Comparison of ENCODE assay signal across 29 cellular contexts in genomic region chr6:34606477-34607130, GRCh38. TPM values are rescaled to one million over a fixed set of nuclear protein-coding genes. Genes with fewer than 3 reads are reported as not detected.
"Had no signal": no experiment of that assay in that cellular context is flagged by ENCODE, and none has a peak within 500 bp of the region (broad histone marks: within the 10 kb centered on the region; RNA-seq: fewer than 3 reads in every experiment).

No MANE protein-coding gene starts in this region.

- H3K36me3 ChIP-seq: colonic mucosa, prostate gland had no signal

- H3K4me1 ChIP-seq: colonic mucosa had no signal

- H3K4me3 Mint-ChIP-seq: dendritic cell treated with granulocyte-macrophage colony-stimulating factor and Interleukin-4, amounts not matched to agents 40 ng/mL and 50 ng/mL, for 4 days; naive thymus-derived CD8-positive, alpha-beta T cell; nephron progenitor cell; stimulated activated memory B cell treated with anti-CD40 and anti-IgM and Interleukin-4, amounts not matched to agents 10 μg/mL and 1 μg/mL and 100 μg/mL, for 72 hours; type B pancreatic cell had no signal

- H3K27me3 Mint-ChIP-seq: dendritic cell treated with granulocyte-macrophage colony-stimulating factor and Interleukin-4, amounts not matched to agents 40 ng/mL and 50 ng/mL, for 4 days; naive thymus-derived CD8-positive, alpha-beta T cell; stimulated activated memory B cell treated with anti-CD40 and anti-IgM and Interleukin-4, amounts not matched to agents 10 μg/mL and 1 μg/mL and 100 μg/mL, for 72 hours; type B pancreatic cell had no signal

- H3K27me3 ChIP-seq: colonic mucosa, esophagus muscularis mucosa, foreskin keratinocyte, gastroesophageal sphincter, heart right ventricle, spleen, testis, tibial artery had no signal

- H3K27ac ChIP-seq: colonic mucosa, esophagus muscularis mucosa, foreskin keratinocyte, gastroesophageal sphincter, heart right ventricle, lower lobe of right lung, prostate gland, skin epidermis, spleen, testis, tibial artery had no signal

- DNase-seq: colonic mucosa; effector CD8-positive, alpha-beta T cell; foreskin keratinocyte; heart right ventricle; hippocampal formation; left ventricle myocardium superior; lower lobe of right lung; naive thymus-derived CD8-positive, alpha-beta T cell; nephron progenitor cell; nucleus accumbens; right cardiac atrium; spleen; stimulated activated CD4-positive, alpha-beta T cell treated with anti-CD3 and anti-CD28 coated beads, Interleukin-4, amount 100 ng/mL, for 4 hours; stimulated activated naive CD8-positive, alpha-beta T cell treated with anti-CD3 and anti-CD28 coated beads, Interleukin-15, Interleukin-2, amounts not matched to agents 100 U/mL and 50 U/mL, for 24 hours; substantia nigra; testis; tibial artery had no signal

- H3K9me3 Mint-ChIP-seq: dendritic cell treated with granulocyte-macrophage colony-stimulating factor and Interleukin-4, amounts not matched to agents 40 ng/mL and 50 ng/mL, for 4 days; naive thymus-derived CD8-positive, alpha-beta T cell; nephron progenitor cell; stimulated activated memory B cell treated with anti-CD40 and anti-IgM and Interleukin-4, amounts not matched to agents 10 μg/mL and 1 μg/mL and 100 μg/mL, for 72 hours; type B pancreatic cell had no signal

- H3K9me3 ChIP-seq: colonic mucosa, esophagus muscularis mucosa, gastroesophageal sphincter, heart right ventricle, lower lobe of right lung, prostate gland, spleen, testis, tibial artery had no signal

- FAIRE-seq: endothelial cell of umbilical vein, keratinocyte had no signal

- H3K4me3 ChIP-seq: colonic mucosa, esophagus muscularis mucosa, gastroesophageal sphincter, heart right ventricle, lower lobe of right lung, prostate gland, skin epidermis, spleen, testis, tibial artery had no signal

- ATAC-seq: foreskin keratinocyte; gastroesophageal sphincter; heart right ventricle; left ventricle myocardium superior; lower lobe of right lung; naive thymus-derived CD8-positive, alpha-beta T cell; right cardiac atrium; stimulated activated memory B cell treated with anti-CD40 and anti-IgM and Interleukin-4, amounts not matched to agents 10 μg/mL and 1 μg/mL and 100 μg/mL, for 72 hours; stimulated activated naive CD8-positive, alpha-beta T cell treated with anti-CD3 and anti-CD28 coated beads, Interleukin-15, Interleukin-2, amounts not matched to agents 100 U/mL and 50 U/mL, for 24 hours had no signal

- H3K27ac Mint-ChIP-seq: nephron progenitor cell; stimulated activated memory B cell treated with anti-CD40 and anti-IgM and Interleukin-4, amounts not matched to agents 10 μg/mL and 1 μg/mL and 100 μg/mL, for 72 hours; type B pancreatic cell had no signal

RNA-seq across cellular contexts. Expression of gene SPDEF, which starts 50.5 kb away (rescaled TPM):
- total RNA-seq: endothelial cell of umbilical vein; epithelial cell of proximal tubule; esophagus muscularis mucosa; foreskin keratinocyte; left ventricle myocardium superior; myocyte; naive thymus-derived CD8-positive, alpha-beta T cell; osteocyte had no signal
- polyA plus RNA-seq: endothelial cell of umbilical vein; naive thymus-derived CD8-positive, alpha-beta T cell had no signal
